8 cellular contexts compared by ENCODE assay signal in genomic region chr17:7261377-7262191, GRCh38. TPM values are rescaled to one million over a fixed set of nuclear protein-coding genes. Genes with fewer than 3 reads are reported as not detected.
DNase-seq lines count a peak whose midpoint lies in the region; ATAC-seq and TF ChIP-seq lines count a peak whose summit lies in the region.

No MANE protein-coding gene starts in this region.

- peaks cover 19% of the 10 kb centered on the region for H3K4me1 ChIP-seq in osteoblast (ENCODE audit: insufficient read depth, low read length)

- peaks cover 2% of the 10 kb centered on the region; the same call in 1 of the 2 replicates for H3K27me3 ChIP-seq in GM06990 (replicated peaks; ENCODE audit: control insufficient read depth, insufficient read depth, low read length)
- peaks cover 15% of the 10 kb centered on the region for H3K27me3 ChIP-seq in osteoblast (ENCODE audit: insufficient read depth, low read length)

- peaks cover 29% of the 10 kb centered on the region for H3K4me1 Mint-ChIP-seq in activated CD4-positive, alpha-beta T cell treated with anti-CD3 and anti-CD28 coated beads, Interleukin-2, amount 10 ng/mL, durations not matched to agents 7 days and 5 days

- H3K27me3 Mint-ChIP-seq in activated CD4-positive, alpha-beta T cell treated with anti-CD3 and anti-CD28 coated beads, Interleukin-2, amount 10 ng/mL, durations not matched to agents 7 days and 5 days: peaks cover 30% of the 10 kb centered on the region

- DNase-seq in GM06990 (ENCODE audit: extremely low read depth, insufficient read length): no peak
- no peak for DNase-seq in activated CD4-positive, alpha-beta T cell treated with anti-CD3 and anti-CD28 coated beads, Interleukin-2, amount 10 ng/mL, durations not matched to agents 7 days and 5 days
- no peak for DNase-seq in fibroblast of pulmonary artery (ENCODE audit: low read depth)
- peak; percentile 82 for DNase-seq in osteoblast (ENCODE audit: insufficient read length, low spot score, missing footprints)
- no peak for DNase-seq in head of caudate nucleus

- peak overlapping the region; percentile 77 for H3K4me2 ChIP-seq in osteoblast (ENCODE audit: insufficient read depth, low read length)

- H3K4me3 ChIP-seq in GM06990 (replicated peaks; ENCODE audit: low read depth, low read length) (peak overlapping the region; percentile 14; the same call in 1 of the 2 replicates), fibroblast of pulmonary artery (replicated peaks; ENCODE audit: low read depth, low read length) (peak overlapping the region; percentile 40), osteoblast (ENCODE audit: insufficient read depth, low read length) (peak overlapping the region; percentile 67)

- no peak overlapping the region for H3K27ac ChIP-seq in osteoblast (ENCODE audit: low read depth, low read length)

- H3K9me3 Mint-ChIP-seq in activated CD4-positive, alpha-beta T cell treated with anti-CD3 and anti-CD28 coated beads, Interleukin-2, amount 10 ng/mL, durations not matched to agents 7 days and 5 days: no peaks in the 10 kb centered on the region

- H2AFZ ChIP-seq in osteoblast (ENCODE audit: low read length): peak overlapping the region; percentile 51

- TF ChIP-seq CTCF in GM06990 (IDR thresholded peaks at IDR 0.05; ENCODE audit: insufficient read depth, low read length, poor library complexity, severe bottlenecking) (no peak), fibroblast of pulmonary artery (IDR thresholded peaks at IDR 0.05; ENCODE audit: low read length, missing control alignments) (no peak), osteoblast (IDR thresholded peaks at IDR 0.05; ENCODE audit: extremely low read depth, low read depth, low read length) (no peak)

- POLR2A ChIA-PET in activated CD4-positive, alpha-beta T cell treated with anti-CD3 and anti-CD28 coated beads, Interleukin-2, amount 10 ng/mL, durations not matched to agents 7 days and 5 days (lab: Charles Lee): interaction anchor here (0.5 kb wide), 1 partner anchor 88 kb away, joined by 4 read pairs; no protein-coding TSS in a partner anchor

- peaks cover 11% of the 10 kb centered on the region for H3K36me3 ChIP-seq in GM06990 (ENCODE audit: control insufficient read depth, insufficient read depth, low read length)
- H3K36me3 ChIP-seq in osteoblast (ENCODE audit: insufficient read depth, low read length): peaks cover 18% of the 10 kb centered on the region

- ATAC-seq in HG02588 (IDR thresholded peaks at IDR 0.05; ENCODE audit: unreplicated experiment) (no peak), HG03460 (IDR thresholded peaks at IDR 0.05; ENCODE audit: unreplicated experiment) (no peak), HG02970 (IDR thresholded peaks at IDR 0.05; ENCODE audit: low FRiP score, unreplicated experiment) (no peak)

- H3K36me3 Mint-ChIP-seq in activated CD4-positive, alpha-beta T cell treated with anti-CD3 and anti-CD28 coated beads, Interleukin-2, amount 10 ng/mL, durations not matched to agents 7 days and 5 days (ENCODE audit: low read depth): peaks cover 9% of the 10 kb centered on the region

- intact Hi-C loops in head of caudate nucleus (cut with DNase I): no loop called here

- no peak overlapping the region for H3K27ac Mint-ChIP-seq in activated CD4-positive, alpha-beta T cell treated with anti-CD3 and anti-CD28 coated beads, Interleukin-2, amount 10 ng/mL, durations not matched to agents 7 days and 5 days

- no peaks in the 10 kb centered on the region for H3K9me3 ChIP-seq in osteoblast (ENCODE audit: low read depth, low read length)

- no peaks in the 10 kb centered on the region for H4K20me1 ChIP-seq in osteoblast (ENCODE audit: insufficient read depth, low read length)

- peak overlapping the region; percentile 49 for H3K4me3 Mint-ChIP-seq in activated CD4-positive, alpha-beta T cell treated with anti-CD3 and anti-CD28 coated beads, Interleukin-2, amount 10 ng/mL, durations not matched to agents 7 days and 5 days

- no peaks in the 10 kb centered on the region for H3K79me2 ChIP-seq in osteoblast (ENCODE audit: insufficient read depth, low read length)

- CTCF ChIA-PET in activated CD4-positive, alpha-beta T cell treated with anti-CD3 and anti-CD28 coated beads, Interleukin-2, amount 10 ng/mL, durations not matched to agents 7 days and 5 days (lab: Charles Lee): no interaction called here

RNA-seq across cellular contexts. Expression of gene CLDN7, which starts 0.7 kb away (rescaled TPM):
- under 1 TPM in 1 of 2 experiments, not detected in 1; 0.29 TPM for total RNA-seq in activated CD4-positive, alpha-beta T cell treated with anti-CD3 and anti-CD28 coated beads, Interleukin-2, amount 10 ng/mL, durations not matched to agents 7 days and 5 days
- total RNA-seq in osteoblast: 0.36 and 1.8 TPM in 2 replicates

RNA-seq across cellular contexts. Expression of gene ELP5, which starts 9.6 kb away (rescaled TPM):
- total RNA-seq in activated CD4-positive, alpha-beta T cell treated with anti-CD3 and anti-CD28 coated beads, Interleukin-2, amount 10 ng/mL, durations not matched to agents 7 days and 5 days: 10 to 100 TPM; 41.7 to 42.4 TPM
- total RNA-seq in osteoblast: 21.7 and 26.2 TPM in 2 replicates

RNA-seq across cellular contexts. Expression of gene CTDNEP1, which starts 10.1 kb away (rescaled TPM):
- total RNA-seq in activated CD4-positive, alpha-beta T cell treated with anti-CD3 and anti-CD28 coated beads, Interleukin-2, amount 10 ng/mL, durations not matched to agents 7 days and 5 days: 100 to 1,000 TPM; 168 to 183 TPM
- 29.8 and 31.8 TPM in 2 replicates for total RNA-seq in osteoblast

RNA-seq across cellular contexts. Expression of gene GABARAP, which starts 19.3 kb away (rescaled TPM):
- total RNA-seq in activated CD4-positive, alpha-beta T cell treated with anti-CD3 and anti-CD28 coated beads, Interleukin-2, amount 10 ng/mL, durations not matched to agents 7 days and 5 days: 100 to 1,000 TPM; 256 to 279 TPM
- total RNA-seq in osteoblast: 396 and 422 TPM in 2 replicates

RNA-seq across cellular contexts. Expression of gene SLC2A4, which starts 19.9 kb away (rescaled TPM):
- total RNA-seq in activated CD4-positive, alpha-beta T cell treated with anti-CD3 and anti-CD28 coated beads, Interleukin-2, amount 10 ng/mL, durations not matched to agents 7 days and 5 days: not detected
- under 0.01 and 0.29 TPM in 2 replicates for total RNA-seq in osteoblast

Comparison
In these comparisons a context has a peak if more than half of its experiments do, and no peak if none do; other contexts are left out.
1. H3K4me3 ChIP-seq: peak in every context shown above with its lines; median percentile 67 in osteoblast; 40 in fibroblast of pulmonary artery; 14 in GM06990.